Comparison of ENCODE assay signal across 1 cellular context in genomic region chr16:71467810-71468209, GRCh38.
TF ChIP-seq lines count a peak whose summit lies in the region.

No MANE protein-coding gene starts in this region.

TF ChIP-seq in HepG2, 621 proteins besides CTCF, POLR2A, EP300 and RAD21 (continued from another document and continues in another):
- TF ChIP-seq ZBTB26 (CRISPR knock-in tag; IDR thresholded peaks at IDR 0.05; ENCODE audit: borderline replicate concordance): peak; percentile 95
- TF ChIP-seq ATF6 (CRISPR knock-in tag; conservative IDR thresholded peaks at IDR 0.05): peak; percentile 94
- TF ChIP-seq ZNF569 (CRISPR knock-in tag; IDR thresholded peaks at IDR 0.05; ENCODE audit: borderline replicate concordance): peak; percentile 73; the same call in 1 of the 2 replicates
- peak; percentile 73; the same call in 1 of the 2 replicates for TF ChIP-seq REL (CRISPR knock-in tag; conservative IDR thresholded peaks at IDR 0.05)
- no peak for TF ChIP-seq RFX5 (IDR thresholded peaks at IDR 0.05; ENCODE audit: low read depth, low read length)
- TF ChIP-seq NFKBIZ (CRISPR knock-in tag; IDR thresholded peaks at IDR 0.05): peak; percentile 97; the same call in 1 of the 2 replicates
- TF ChIP-seq ZBTB3 (CRISPR knock-in tag; IDR thresholded peaks at IDR 0.05; ENCODE audit: borderline replicate concordance, low read depth): peak; percentile 84; the same call in 1 of the 2 replicates
- peak; percentile 86 for TF ChIP-seq ZNF883 (CRISPR knock-in tag; IDR thresholded peaks at IDR 0.05; ENCODE audit: not compliant biosample characterization)
- no peak for TF ChIP-seq MBD4 (IDR thresholded peaks at IDR 0.05; ENCODE audit: borderline replicate concordance, low read length)
- TF ChIP-seq HMG20B (CRISPR knock-in tag; conservative IDR thresholded peaks at IDR 0.05): peak; percentile 87; the same call in 1 of the 2 replicates
- no peak for TF ChIP-seq ATRX (CRISPR knock-in tag; IDR thresholded peaks at IDR 0.05; ENCODE audit: borderline replicate concordance)
- no peak for TF ChIP-seq SRSF4 (IDR thresholded peaks at IDR 0.05; ENCODE audit: low read depth, low read length, poor library complexity, severe bottlenecking)
- TF ChIP-seq MIER3 (CRISPR knock-in tag; IDR thresholded peaks at IDR 0.05; ENCODE audit: borderline replicate concordance): peak; percentile 55; the same call in 1 of the 2 replicates
- peak; percentile 78; the same call in 1 of the 2 replicates for TF ChIP-seq ZSCAN22 (CRISPR knock-in tag; IDR thresholded peaks at IDR 0.05)
- TF ChIP-seq ESRRA (CRISPR knock-in tag; IDR thresholded peaks at IDR 0.05; ENCODE audit: low read depth): 0 out of 2 replicates have a peak, but pooled peaks have one; percentile 36
- TF ChIP-seq ZBTB25 (CRISPR knock-in tag; IDR thresholded peaks at IDR 0.05): peak; percentile 97
- TF ChIP-seq RFX3 (CRISPR knock-in tag; IDR thresholded peaks at IDR 0.05): peak; percentile 59; the same call in 1 of the 2 replicates
- peak; percentile 49 for TF ChIP-seq ETV5 (CRISPR knock-in tag; IDR thresholded peaks at IDR 0.05; ENCODE audit: borderline replicate concordance)
- peak; percentile 88 for TF ChIP-seq ZGPAT (CRISPR knock-in tag; IDR thresholded peaks at IDR 0.05)
- no peak for TF ChIP-seq TAF15 (IDR thresholded peaks at IDR 0.05; ENCODE audit: low read depth, low read length, poor library complexity, severe bottlenecking)
- TF ChIP-seq ZNF280D (CRISPR knock-in tag; IDR thresholded peaks at IDR 0.05): no peak; the same call in 1 of the 2 replicates
- TF ChIP-seq GZF1 (CRISPR knock-in tag; IDR thresholded peaks at IDR 0.05): 0 out of 2 replicates have a peak, but pooled peaks have one; percentile 57
- TF ChIP-seq REST (IDR thresholded peaks at IDR 0.05; ENCODE audit: borderline replicate concordance in 1 of 2, low read depth in 1 of 2, low read length in 2 of 2): peak; percentile 92 to 98
- no peak for TF ChIP-seq ZNF768 (CRISPR knock-in tag; IDR thresholded peaks at IDR 0.05)
- peak; percentile 89; the same call in 1 of the 2 replicates for TF ChIP-seq ZFP1 (CRISPR knock-in tag; IDR thresholded peaks at IDR 0.05)
- no peak for TF ChIP-seq ZNF776 (CRISPR knock-in tag; IDR thresholded peaks at IDR 0.05)
- no peak for TF ChIP-seq POLR2G (IDR thresholded peaks at IDR 0.05; ENCODE audit: low read depth, low read length)
- TF ChIP-seq MIER2 (CRISPR knock-in tag; IDR thresholded peaks at IDR 0.05): peak; percentile 99
- TF ChIP-seq SP2 (CRISPR knock-in tag; IDR thresholded peaks at IDR 0.05): no peak
- TF ChIP-seq ZNF615 (CRISPR knock-in tag; IDR thresholded peaks at IDR 0.05; ENCODE audit: borderline replicate concordance): peak; percentile 93; the same call in 1 of the 2 replicates
- peak; percentile 93 for TF ChIP-seq MED13 (CRISPR knock-in tag; IDR thresholded peaks at IDR 0.05)
- no peak for TF ChIP-seq PAWR (CRISPR knock-in tag; IDR thresholded peaks at IDR 0.05; ENCODE audit: borderline replicate concordance)
- no peak; the same call in 1 of the 2 replicates for TF ChIP-seq KDM3A (CRISPR knock-in tag; IDR thresholded peaks at IDR 0.05; ENCODE audit: low read depth)
- peak; percentile 97 for TF ChIP-seq ERF (CRISPR knock-in tag; IDR thresholded peaks at IDR 0.05)
- TF ChIP-seq ZNF691 (CRISPR knock-in tag; IDR thresholded peaks at IDR 0.05; ENCODE audit: borderline replicate concordance, low read depth): peak; percentile 63; the same call in 1 of the 2 replicates
- peak; percentile 84 for TF ChIP-seq SIX4 (CRISPR knock-in tag; IDR thresholded peaks at IDR 0.05)
- TF ChIP-seq PITX1 (CRISPR knock-in tag; IDR thresholded peaks at IDR 0.05): peak; percentile 63; the same call in 1 of the 2 replicates
- TF ChIP-seq NFIC (IDR thresholded peaks at IDR 0.05; ENCODE audit: low read length): no peak
- TF ChIP-seq SYNCRIP (IDR thresholded peaks at IDR 0.05; ENCODE audit: insufficient read depth, low read depth, low read length): no peak
- TF ChIP-seq FOXK2 (IDR thresholded peaks at IDR 0.05): no peak
- TF ChIP-seq ZNF383 (CRISPR knock-in tag; IDR thresholded peaks at IDR 0.05; ENCODE audit: borderline replicate concordance): no peak
- TF ChIP-seq ZNF280B (CRISPR knock-in tag; IDR thresholded peaks at IDR 0.05; ENCODE audit: borderline replicate concordance): peak; percentile 86; the same call in 1 of the 2 replicates
- TF ChIP-seq ZNF629 (CRISPR knock-in tag; conservative IDR thresholded peaks at IDR 0.05): 0 out of 2 replicates have a peak, but pooled peaks have one; percentile 27
- TF ChIP-seq ZNF24 (IDR thresholded peaks at IDR 0.05): no peak
- TF ChIP-seq RXRB (CRISPR knock-in tag; IDR thresholded peaks at IDR 0.05; ENCODE audit: borderline replicate concordance): peak; percentile 72
- TF ChIP-seq PCBP2 (optimal IDR thresholded peaks at IDR 0.05; ENCODE audit: low read depth, low read length, poor library complexity, severe bottlenecking): no peak
- TF ChIP-seq ZNF18 (CRISPR knock-in tag; IDR thresholded peaks at IDR 0.05; ENCODE audit: insufficient replicate concordance): no peak
- TF ChIP-seq HNRNPL (IDR thresholded peaks at IDR 0.05; ENCODE audit: low read depth, low read length): no peak
- TF ChIP-seq ZBTB20 (CRISPR knock-in tag; IDR thresholded peaks at IDR 0.05; ENCODE audit: borderline replicate concordance, low read depth): peak; percentile 79; the same call in 1 of the 2 replicates
- peak; percentile 80; the same call in 1 of the 2 replicates for TF ChIP-seq NR1H2 (CRISPR knock-in tag; IDR thresholded peaks at IDR 0.05; ENCODE audit: borderline replicate concordance, low read depth)
- TF ChIP-seq RFXANK (CRISPR knock-in tag; IDR thresholded peaks at IDR 0.05): peak; percentile 94
